ENCODE assay signal across 9 cellular contexts in the genomic region with DNA sequence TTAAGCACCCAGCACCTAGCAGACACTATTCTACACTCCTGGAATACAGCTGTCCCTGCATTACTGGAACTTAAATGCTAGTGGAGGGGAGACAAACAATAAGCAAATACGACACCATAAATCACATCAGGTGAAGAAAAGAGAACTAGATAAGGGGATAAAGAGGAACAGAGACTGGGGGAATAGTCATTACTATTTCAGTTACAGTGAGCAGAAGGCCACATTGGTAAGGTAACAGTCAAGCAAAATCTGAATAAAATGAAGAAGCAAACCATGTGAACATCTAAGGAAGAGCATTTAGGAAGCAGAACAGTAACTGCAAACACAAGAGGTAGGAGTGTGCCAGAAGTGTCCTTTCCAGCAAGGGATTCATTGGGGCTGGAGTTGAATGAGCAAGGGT.
"Had no signal": no experiment of that assay in that cellular context is flagged by ENCODE, and none has a peak within 500 bp of the region (broad histone marks: within the 10 kb centered on the region; RNA-seq: fewer than 3 reads in every experiment).

No MANE protein-coding gene starts in this region.

- ATAC-seq: GM23338, K562 had no signal

- H3K4me1 Mint-ChIP-seq: GM23338 had no signal

- H3K4me3 Mint-ChIP-seq: GM23338, H9 had no signal

- H3K9me3 Mint-ChIP-seq: GM23338, H9 had no signal

- H3K27ac Mint-ChIP-seq: GM23338, H9 had no signal

- FAIRE-seq: H1, H54, HTR-8/SVneo, K562 had no signal

- DNase-seq: H9, HCEC 1CT, IMR-90, KG1 had no signal
